ENCODE assay signal across 12 cellular contexts in genomic region chr20:17634666-17635319, GRCh38. TPM values are rescaled to one million over a fixed set of nuclear protein-coding genes. Genes with fewer than 3 reads are reported as not detected.
DNase-seq lines count a peak whose midpoint lies in the region; ATAC-seq and TF ChIP-seq lines count a peak whose summit lies in the region.
"Had no signal": no experiment of that assay in that cellular context is flagged by ENCODE, and none has a peak within 500 bp of the region (broad histone marks: within the 10 kb centered on the region; RNA-seq: fewer than 3 reads in every experiment).

No MANE protein-coding gene starts in this region.

- peak in 10 of 14 donors; percentile 13 to 61 (median 43) for DNase-seq in C1 segment of cervical spinal cord (lab: John Stamatoyannopoulos, UW)
- DNase-seq in coronary artery (ENCODE audit: low spot score): no peak
- peak in 1 of 3 donors; percentile 56 for DNase-seq in right lobe of liver
- DNase-seq in EL: no peak
- DNase-seq in NCI-H146 treated with DMSO at 0.1 percent for 48 hours (lab: John Stamatoyannopoulos, UW; ENCODE audit: unreplicated experiment): no peak
- DNase-seq in GOT3 (lab: John Stamatoyannopoulos, UW): no peak
- DNase-seq: activated CD4-positive, CD25-positive, alpha-beta regulatory T cell treated with anti-CD3 and anti-CD28 coated beads, Interleukin-2, amount 50 U/mL, for 72 hours; NCI-H1048; stimulated activated CD4-positive, alpha-beta T cell treated with anti-CD3 and anti-CD28 coated beads, Interleukin-4, amount 100 ng/mL, for 24 hours had no signal

- peak; percentile 35 to 68 (median 49) for ATAC-seq in right lobe of liver
- ATAC-seq in HG03280 (IDR thresholded peaks at IDR 0.05; ENCODE audit: unreplicated experiment): no peak

- TF ChIP-seq POLR2A in right lobe of liver (IDR thresholded peaks at IDR 0.05): no peak

- H3K36me3 ChIP-seq in right lobe of liver: peaks cover 10 to 96% (median 58%) of the 10 kb centered on the region in 4 donors

- intact Hi-C loops in right lobe of liver (cut with DNase I): no loop called here

- 36% methylated on average over 7 of the region's 13 CpGs for WGBS in right lobe of liver (ENCODE audit: insufficient coverage, low coverage, low lambda C conversion rate, missing lambda C conversion rate)

- H3K27me3 ChIP-seq in right lobe of liver: no peaks in the 10 kb centered on the region
- H3K27me3 ChIP-seq: SJSA1 had no signal

- TF ChIP-seq CTCF in coronary artery (IDR thresholded peaks at IDR 0.05): no peak
- no peak for TF ChIP-seq CTCF in right lobe of liver (IDR thresholded peaks at IDR 0.05)

- H3K4me3 ChIP-seq in coronary artery: no peak overlapping the region
- H3K4me3 ChIP-seq in right lobe of liver: no peak overlapping the region
- H3K4me3 ChIP-seq in skin epidermis: no peak overlapping the region
- H3K4me3 ChIP-seq: SJSA1 had no signal

- H3K4me1 ChIP-seq in right lobe of liver: peaks cover 0 to 5% (median 0%) of the 10 kb centered on the region in 4 donors
- H3K4me1 ChIP-seq: SJSA1 had no signal

- H3K27ac ChIP-seq in coronary artery (peak overlapping the region; percentile 76 to 81), right lobe of liver (peak overlapping the region in 1 of 3 donors; percentile 40), skin epidermis (peak overlapping the region in 15 of 21 experiments; percentile 9 to 64 (median 31))
- H3K27ac ChIP-seq: SJSA1 had no signal

- H3K9me3 ChIP-seq in right lobe of liver: no peaks in the 10 kb centered on the region

RNA-seq across cellular contexts. Expression of gene RRBP1, which starts 47.2 kb away (rescaled TPM):
- 100 to 1,000 TPM; 121 to 274 (median 193) TPM for total RNA-seq in right lobe of liver

Comparison
In these comparisons a context has a peak if more than half of its experiments do, and no peak if none do; other contexts are left out.
1. DNase-seq: peak in C1 segment of cervical spinal cord (10 of 14); none in coronary artery (single experiment), EL (single experiment), NCI-H146 treated with DMSO at 0.1 percent for 48 hours (single experiment) and GOT3 (single experiment).